8 cellular contexts compared by ENCODE assay signal in the genomic region with DNA sequence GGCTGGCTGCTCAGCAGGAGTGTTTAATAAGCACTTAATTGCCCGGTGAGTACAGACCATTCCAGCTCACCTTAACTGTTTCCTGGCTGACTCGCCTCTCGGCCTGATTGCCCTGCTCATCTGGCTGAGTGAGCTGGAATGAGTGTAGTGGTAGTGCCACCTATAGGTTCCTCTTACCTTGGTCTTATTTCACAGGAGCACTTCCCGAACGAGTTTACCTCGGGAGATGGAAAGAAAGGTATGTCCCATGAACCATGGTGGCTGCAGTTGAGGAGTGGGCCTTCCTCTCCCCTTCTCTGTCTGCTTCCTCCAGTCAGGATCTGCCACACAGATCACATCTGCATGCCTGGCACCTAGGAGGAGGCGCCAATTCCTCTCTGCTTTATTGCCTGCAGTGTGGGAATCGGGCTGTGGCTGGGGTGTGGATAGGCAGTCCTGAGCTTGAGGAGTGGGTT. TPM values are rescaled to one million over a fixed set of nuclear protein-coding genes. Genes with fewer than 3 reads are reported as not detected.
DNase-seq lines count a peak whose midpoint lies in the region; ATAC-seq, FAIRE-seq and TF ChIP-seq lines count a peak whose summit lies in the region.

No MANE protein-coding gene starts in this region.

- H3K4me3 Mint-ChIP-seq in CD4-positive, alpha-beta memory T cell, result no peak overlapping the region

- RAD21 ChIA-PET in HCT116 (lab: Charles Lee; ENCODE audit: low non-redundant PET in 1 of 2, low total read pairs in 2 of 2, uncharacterized antibody in 2 of 2, unreplicated experiment in 2 of 2), result interaction anchor here (0.5 to 0.7 kb wide), 3 partner anchors 20 to 63 kb away, joined by 3 to 6 read pairs (median 4); no protein-coding TSS in a partner anchor

- peaks cover 8 to 12% (median 10%) of the 10 kb centered on the region in 4 donors for H3K4me1 Mint-ChIP-seq in CD4-positive, alpha-beta memory T cell

- H3K4me1 ChIP-seq in CD4-positive, alpha-beta memory T cell (ENCODE audit: insufficient read depth, low read length), result peaks cover 7% of the 10 kb centered on the region
- H3K4me1 ChIP-seq in HCT116 (ENCODE audit: control insufficient read depth in 1 of 2, insufficient read depth in 2 of 2, low read length in 2 of 2) (peaks cover 11 to 14% of the 10 kb centered on the region in 2 experiments), pancreas (peaks cover 0 to 10% (median 5%) of the 10 kb centered on the region in 3 donors)

- H3K27ac ChIP-seq in CD4-positive, alpha-beta memory T cell (ENCODE audit: low read depth, low read length), result no peak overlapping the region
- H3K27ac ChIP-seq in HCT116 (ENCODE audit: low read depth, low read length) (no peak overlapping the region), pancreas (no peak overlapping the region)

- intact Hi-C loops in CD4-positive, alpha-beta memory T cell (cut with micrococcal nuclease), result loop anchor here (10.0 kb wide), 1 partner anchor 537 kb away; a partner anchor contains a TSS
- intact Hi-C loops in HCT116 (cut with micrococcal nuclease), result loop anchor here (1.0 to 10.0 kb wide), 3 partner anchors 197 to 537 kb away; a partner anchor contains a TSS
- intact Hi-C loops in pancreas (cut with DNase I), result loop anchor here in 1 of 3 donors (5.0 kb wide), 1 partner anchor 100 kb away; no protein-coding TSS in a partner anchor
- intact Hi-C loops in posterior vena cava (cut with DNase I), result loop anchor here (5.0 to 10.0 kb wide), 2 partner anchors 100 to 197 kb away; no protein-coding TSS in a partner anchor

- no peak for FAIRE-seq in pancreas (lab: Jason Lieb, UNC)

- peak; percentile 89 for TF ChIP-seq RAD21 in HCT116 (IDR thresholded peaks at IDR 0.05; ENCODE audit: low read depth)

- peak overlapping the region in 2 of 7 donors; percentile 29 to 39 for H3K27ac Mint-ChIP-seq in CD4-positive, alpha-beta memory T cell

- H3K9ac ChIP-seq in HCT116 (ENCODE audit: low read length), result no peak overlapping the region; the same call in 1 of the 2 replicates

- H3K4me3 ChIP-seq in CD4-positive, alpha-beta memory T cell (ENCODE audit: low read length in 2 of 2), result no peak overlapping the region
- H3K4me3 ChIP-seq in HCT116 (replicated peaks in 1 of 2; ENCODE audit: low read depth in 1 of 2, low read length in 2 of 2) (peak overlapping the region in 1 of 2 experiments; percentile 14; a peak in 1 of 4 replicates), pancreas (no peak overlapping the region)

- CTCF ChIA-PET in CD4-positive, alpha-beta memory T cell (lab: Charles Lee; ENCODE audit: partially characterized antibody), result interaction anchor here (1.0 to 3.5 kb wide), 11 partner anchors 8 to 237 kb away, joined by 3 to 38 read pairs (median 4); a partner anchor contains a TSS
- CTCF ChIA-PET in HCT116 (lab: Charles Lee), result interaction anchor here (0.5 to 2.5 kb wide), 16 partner anchors 9 to 664 kb away, joined by 3 to 30 read pairs (median 4); a partner anchor contains a TSS

- no peaks in the 10 kb centered on the region for H3K9me3 ChIP-seq in CD4-positive, alpha-beta memory T cell (ENCODE audit: control insufficient read depth in 1 of 2, low read length in 2 of 2)
- no peaks in the 10 kb centered on the region for H3K9me3 ChIP-seq in HCT116 (ENCODE audit: control insufficient read depth in 1 of 2, insufficient read depth in 1 of 2, low read depth in 1 of 2, low read length in 2 of 2)
- no peaks in the 10 kb centered on the region for H3K9me3 ChIP-seq in pancreas

- peak in 3 of 5 donors; percentile 20 to 21 (median 21) for DNase-seq in CD4-positive, alpha-beta memory T cell
- DNase-seq in HCT116 (ENCODE audit: low read depth, low spot score) (peak; percentile 86), NCI-H446 treated with DMSO at 0.1 percent for 48 hours (lab: John Stamatoyannopoulos, UW) (peak; percentile 36), fibroblast of gingiva (ENCODE audit: low read depth) (peak; percentile 32), pancreas (peak in 5 of 6 donors; percentile 52 to 70 (median 60)), posterior vena cava (ENCODE audit: low spot score) (no peak)
- DNase-seq in activated CD4-positive, alpha-beta T cell treated with anti-CD3 and anti-CD28 coated beads, Interleukin-2, amount 50 U/mL, for 1 hour, result peak; percentile 8

- no peaks in the 10 kb centered on the region for H4K20me1 ChIP-seq in HCT116 (ENCODE audit: insufficient read depth)

- no TSS peak for BruUV-seq in HCT116 (replicated peaks; lab: Mats Ljungman, UMichigan)

- H3K9me3 Mint-ChIP-seq in CD4-positive, alpha-beta memory T cell, result no peaks in the 10 kb centered on the region

- POLR2A ChIA-PET in CD4-positive, alpha-beta memory T cell (lab: Charles Lee; ENCODE audit: partially characterized antibody), result interaction anchor here (0.5 to 0.9 kb wide), 3 partner anchors 94 to 190 kb away, joined by 3 to 5 read pairs (median 3); a partner anchor contains a TSS
- POLR2A ChIA-PET in HCT116 (lab: Charles Lee), result interaction anchor here (1.0 to 1.2 kb wide), 2 partner anchors 14 to 35 kb away, joined by 3 read pairs; no protein-coding TSS in a partner anchor

- H2AFZ ChIP-seq in HCT116 (ENCODE audit: low read depth, low read length, poor library complexity, severe bottlenecking), result peak overlapping the region; percentile 90

- no peak for TF ChIP-seq POLR2A in HCT116 (IDR thresholded peaks at IDR 0.05; ENCODE audit: borderline replicate concordance, extremely low read depth, insufficient read depth, insufficient read length)

- H3K27me3 Mint-ChIP-seq in CD4-positive, alpha-beta memory T cell, result no peaks in the 10 kb centered on the region

- peak; percentile 70 to 79 (median 78); a peak in 5 of 6 replicates for TF ChIP-seq CTCF in HCT116 (IDR thresholded peaks at IDR 0.05 in 2 of 3, conservative IDR thresholded peaks at IDR 0.05 in 1 of 3; ENCODE audit: borderline replicate concordance in 1 of 3, insufficient read depth in 1 of 3, low read depth in 2 of 3, low read length in 2 of 3)
- peak in 3 of 4 donors; percentile 23 to 25 (median 24) for TF ChIP-seq CTCF in pancreas (IDR thresholded peaks at IDR 0.05)

- H3K27me3 ChIP-seq in CD4-positive, alpha-beta memory T cell (ENCODE audit: insufficient read depth, low read length), result no peaks in the 10 kb centered on the region
- H3K27me3 ChIP-seq in HCT116 (ENCODE audit: insufficient read depth, low read length) (no peaks in the 10 kb centered on the region), pancreas (no peaks in the 10 kb centered on the region)

- no peaks in the 10 kb centered on the region for H3K36me3 Mint-ChIP-seq in CD4-positive, alpha-beta memory T cell

- no peaks in the 10 kb centered on the region for H3K79me2 ChIP-seq in HCT116 (ENCODE audit: insufficient read depth, low read length)

- 18 to 19% methylated on average over 8 of the region's 8 CpGs for WGBS in pancreas, 2 donors

- ATAC-seq in HCT116 (peak; percentile 95), pancreas (peak; percentile 59 to 90 (median 88)), GM18909 (IDR thresholded peaks at IDR 0.05; ENCODE audit: poor library complexity, unreplicated experiment) (no peak)

- H3K36me3 ChIP-seq in CD4-positive, alpha-beta memory T cell (ENCODE audit: insufficient read depth, low read length), result no peaks in the 10 kb centered on the region
- H3K36me3 ChIP-seq in HCT116 (ENCODE audit: control insufficient read depth in 1 of 2, insufficient read depth in 2 of 2, low read length in 2 of 2), result no peaks in the 10 kb centered on the region
- no peaks in the 10 kb centered on the region for H3K36me3 ChIP-seq in pancreas

- H3K9me2 ChIP-seq in HCT116 (ENCODE audit: insufficient read depth), result no peaks in the 10 kb centered on the region

- peak overlapping the region; percentile 67 for H3K4me2 ChIP-seq in HCT116 (ENCODE audit: low read length)

TF ChIP-seq in HCT116, 20 proteins besides CTCF, POLR2A, EP300 and RAD21:
- TF ChIP-seq JUND (IDR thresholded peaks at IDR 0.05) (peak; percentile 23; the same call in 1 of the 2 replicates), ZNF274 (IDR thresholded peaks at IDR 0.05; ENCODE audit: low read depth, low read length) (no peak)

RNA-seq across cellular contexts. Expression of a gene that starts 26.7 kb away (rescaled TPM):
- 1 to 10 TPM; 1.1 to 1.4 TPM for total RNA-seq in CD4-positive, alpha-beta memory T cell
- polyA plus RNA-seq in CD4-positive, alpha-beta memory T cell, result not detected
- total RNA-seq in HCT116 (2021; ENCODE audit: unreplicated experiment) (0.27 TPM), pancreas (under 1 TPM; 0.08 to 0.32 (median 0.21) TPM), posterior vena cava (under 1 TPM; 0.24 to 0.28 TPM)
- polyA plus RNA-seq in HCT116 (2012), result 0.06 and 0.14 TPM in 2 replicates
- 1 to 10 TPM in 1 of 2 donors, under 1 TPM in 1; 0.30 to 2.3 TPM for polyA plus RNA-seq in pancreas

RNA-seq across cellular contexts. Expression of a gene that starts 33.1 kb away (rescaled TPM):
- total RNA-seq in CD4-positive, alpha-beta memory T cell, result 10 to 100 TPM; 65.0 to 65.5 TPM
- polyA plus RNA-seq in CD4-positive, alpha-beta memory T cell, result 10 to 100 TPM; 44.2 to 47.3 TPM
- total RNA-seq in HCT116 (2021; ENCODE audit: unreplicated experiment), result 48.7 TPM
- polyA plus RNA-seq in HCT116 (2012), result 57.2 and 68.4 TPM in 2 replicates
- total RNA-seq in pancreas, result 10 to 100 TPM; 41.0 to 55.2 (median 46.3) TPM
- polyA plus RNA-seq in pancreas, result 10 to 100 TPM; 39.9 to 41.1 TPM
- total RNA-seq in posterior vena cava, result 10 to 100 TPM; 73.5 to 82.1 TPM

RNA-seq across cellular contexts. Expression of a gene that starts 34.0 kb away (rescaled TPM):
- 10 to 100 TPM; 77.6 to 85.0 TPM for total RNA-seq in CD4-positive, alpha-beta memory T cell
- 100 to 1,000 TPM in 1 of 2 donors, 10 to 100 TPM in 1; 62.6 to 102 TPM for polyA plus RNA-seq in CD4-positive, alpha-beta memory T cell
- total RNA-seq in HCT116 (2021; ENCODE audit: unreplicated experiment) (144 TPM), pancreas (10 to 100 TPM; 15.9 to 36.1 (median 27.8) TPM), posterior vena cava (10 to 100 TPM; 42.5 to 54.0 TPM)
- 194 and 200 TPM in 2 replicates for polyA plus RNA-seq in HCT116 (2012)
- polyA plus RNA-seq in pancreas, result 10 to 100 TPM; 30.6 to 58.1 TPM
